2 cellular contexts compared by ENCODE assay signal in the genomic region with DNA sequence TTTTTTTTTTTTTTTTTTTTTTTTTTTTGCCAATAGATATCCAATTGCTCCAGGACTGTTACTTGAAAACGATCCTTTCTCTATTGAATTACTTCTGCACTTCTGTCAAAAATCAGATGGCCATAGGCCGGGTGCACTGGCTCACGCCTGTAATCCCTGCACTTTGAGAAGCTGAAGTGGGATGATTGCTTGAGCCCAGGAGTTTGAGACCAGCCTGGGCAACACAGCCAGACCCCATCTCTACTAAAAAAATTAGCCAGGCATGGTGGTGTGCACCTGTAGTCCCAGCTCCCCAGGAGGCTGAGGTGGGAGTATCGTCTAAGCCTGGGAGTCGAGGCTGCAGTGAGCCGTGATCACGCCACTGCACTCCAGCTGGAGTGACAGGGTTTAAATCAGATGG.
A peak's percentile ranks its signal among the peaks of the same experiment; 100 is the strongest.
TF ChIP-seq lines count a peak whose summit lies in the region.

No MANE protein-coding gene starts in this region.

TF ChIP-seq in HepG2, 621 proteins besides CTCF, POLR2A, EP300 and RAD21:
- TF ChIP-seq ZNF121 (CRISPR knock-in tag; IDR thresholded peaks at IDR 0.05) (peak; percentile 69), NRL (CRISPR knock-in tag; IDR thresholded peaks at IDR 0.05; ENCODE audit: borderline replicate concordance) (no peak)

TF ChIP-seq in WTC11, 78 proteins besides CTCF, POLR2A, EP300 and RAD21:
- TF ChIP-seq, protein P1, sequence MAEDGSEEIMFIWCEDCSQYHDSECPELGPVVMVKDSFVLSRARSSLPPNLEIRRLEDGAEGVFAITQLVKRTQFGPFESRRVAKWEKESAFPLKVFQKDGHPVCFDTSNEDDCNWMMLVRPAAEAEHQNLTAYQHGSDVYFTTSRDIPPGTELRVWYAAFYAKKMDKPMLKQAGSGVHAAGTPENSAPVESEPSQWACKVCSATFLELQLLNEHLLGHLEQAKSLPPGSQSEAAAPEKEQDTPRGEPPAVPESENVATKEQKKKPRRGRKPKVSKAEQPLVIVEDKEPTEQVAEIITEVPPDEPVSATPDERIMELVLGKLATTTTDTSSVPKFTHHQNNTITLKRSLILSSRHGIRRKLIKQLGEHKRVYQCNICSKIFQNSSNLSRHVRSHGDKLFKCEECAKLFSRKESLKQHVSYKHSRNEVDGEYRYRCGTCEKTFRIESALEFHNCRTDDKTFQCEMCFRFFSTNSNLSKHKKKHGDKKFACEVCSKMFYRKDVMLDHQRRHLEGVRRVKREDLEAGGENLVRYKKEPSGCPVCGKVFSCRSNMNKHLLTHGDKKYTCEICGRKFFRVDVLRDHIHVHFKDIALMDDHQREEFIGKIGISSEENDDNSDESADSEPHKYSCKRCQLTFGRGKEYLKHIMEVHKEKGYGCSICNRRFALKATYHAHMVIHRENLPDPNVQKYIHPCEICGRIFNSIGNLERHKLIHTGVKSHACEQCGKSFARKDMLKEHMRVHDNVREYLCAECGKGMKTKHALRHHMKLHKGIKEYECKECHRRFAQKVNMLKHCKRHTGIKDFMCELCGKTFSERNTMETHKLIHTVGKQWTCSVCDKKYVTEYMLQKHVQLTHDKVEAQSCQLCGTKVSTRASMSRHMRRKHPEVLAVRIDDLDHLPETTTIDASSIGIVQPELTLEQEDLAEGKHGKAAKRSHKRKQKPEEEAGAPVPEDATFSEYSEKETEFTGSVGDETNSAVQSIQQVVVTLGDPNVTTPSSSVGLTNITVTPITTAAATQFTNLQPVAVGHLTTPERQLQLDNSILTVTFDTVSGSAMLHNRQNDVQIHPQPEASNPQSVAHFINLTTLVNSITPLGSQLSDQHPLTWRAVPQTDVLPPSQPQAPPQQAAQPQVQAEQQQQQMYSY (CRISPR knock-in tag; IDR thresholded peaks at IDR 0.05) = no peak
- TF ChIP-seq TP53 (CRISPR knock-in tag; IDR thresholded peaks at IDR 0.05) (no peak), KAT7 (CRISPR knock-in tag; IDR thresholded peaks at IDR 0.05; ENCODE audit: borderline replicate concordance) (no peak), ATF1 (CRISPR knock-in tag; IDR thresholded peaks at IDR 0.05) (no peak), ZNF121 (CRISPR knock-in tag; IDR thresholded peaks at IDR 0.05) (0 out of 2 replicates have a peak, but pooled peaks have one; percentile 13), ZNF317 (CRISPR knock-in tag; IDR thresholded peaks at IDR 0.05; ENCODE audit: borderline replicate concordance, low read depth) (no peak), PREB (CRISPR knock-in tag; IDR thresholded peaks at IDR 0.05; ENCODE audit: borderline replicate concordance) (no peak)
- TF ChIP-seq, protein P2, sequence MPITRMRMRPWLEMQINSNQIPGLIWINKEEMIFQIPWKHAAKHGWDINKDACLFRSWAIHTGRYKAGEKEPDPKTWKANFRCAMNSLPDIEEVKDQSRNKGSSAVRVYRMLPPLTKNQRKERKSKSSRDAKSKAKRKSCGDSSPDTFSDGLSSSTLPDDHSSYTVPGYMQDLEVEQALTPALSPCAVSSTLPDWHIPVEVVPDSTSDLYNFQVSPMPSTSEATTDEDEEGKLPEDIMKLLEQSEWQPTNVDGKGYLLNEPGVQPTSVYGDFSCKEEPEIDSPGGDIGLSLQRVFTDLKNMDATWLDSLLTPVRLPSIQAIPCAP (CRISPR knock-in tag; IDR thresholded peaks at IDR 0.05) = no peak
